ENCODE assay signal across 17 cellular contexts in the genomic region with DNA sequence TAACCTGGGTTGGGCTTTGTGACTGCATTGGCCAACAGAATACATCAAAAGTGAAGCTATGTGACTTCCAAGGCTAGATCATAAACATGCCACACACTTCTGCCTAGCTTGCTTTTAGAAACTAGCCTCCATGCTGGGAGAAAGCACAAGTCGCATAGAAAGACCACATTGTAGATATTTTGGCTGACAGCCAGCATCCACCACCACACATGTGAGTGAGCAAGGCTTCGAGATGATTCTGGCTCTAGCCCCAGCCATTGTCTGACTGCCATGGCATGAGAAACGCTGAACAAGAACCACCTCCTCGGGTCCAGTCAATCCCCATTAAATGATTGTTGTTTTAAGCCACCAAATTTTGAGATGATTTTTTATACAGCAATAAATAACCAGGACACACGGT. TPM values are rescaled to one million over a fixed set of nuclear protein-coding genes. Genes with fewer than 3 reads are reported as not detected.
DNase-seq lines count a peak whose midpoint lies in the region; ATAC-seq and TF ChIP-seq lines count a peak whose summit lies in the region.
"Had no signal": no experiment of that assay in that cellular context is flagged by ENCODE, and none has a peak within 500 bp of the region (broad histone marks: within the 10 kb centered on the region; RNA-seq: fewer than 3 reads in every experiment).

No MANE protein-coding gene starts in this region.

- H3K27me3 ChIP-seq in A673 (replicated peaks; ENCODE audit: insufficient read depth, low read depth, low read length, poor library complexity) (no peaks in the 10 kb centered on the region), Peyer's patch (no peaks in the 10 kb centered on the region)
- H3K27me3 ChIP-seq: BLaER1 treated with 17β-estradiol and CSF1 and Interleukin-3, amounts not matched to agents 10 nM and 100 nM had no signal

- no peak for TF ChIP-seq CTCF in A673 (conservative IDR thresholded peaks at IDR 0.05; ENCODE audit: low read depth, low read length)
- no peak for TF ChIP-seq CTCF in fibroblast of pulmonary artery (IDR thresholded peaks at IDR 0.05; ENCODE audit: low read length, missing control alignments)
- TF ChIP-seq CTCF in Peyer's patch (IDR thresholded peaks at IDR 0.05): no peak

- no peaks in the 10 kb centered on the region for H3K27me3 Mint-ChIP-seq in activated CD4-positive, alpha-beta T cell treated with anti-CD3 and anti-CD28 coated beads for 36 hours
- H3K27me3 Mint-ChIP-seq: stimulated activated naive CD8-positive, alpha-beta T cell treated with anti-CD3 and anti-CD28 coated beads, Interleukin-15, Interleukin-2, amounts not matched to agents 100 ng/mL and 50 ng/mL, for 24 hours had no signal

- intact Hi-C loops in A673 (cut with micrococcal nuclease; ENCODE audit: unreplicated experiment): no loop called here
- intact Hi-C loops in activated CD4-positive, alpha-beta T cell treated with anti-CD3 and anti-CD28 coated beads for 36 hours (cut with DNase I, micrococcal nuclease): no loop called here

- CTCF ChIA-PET in A673 (lab: Charles Lee): no interaction called here
- CTCF ChIA-PET in activated CD4-positive, alpha-beta T cell treated with anti-CD3 and anti-CD28 coated beads for 36 hours (lab: Charles Lee): interaction anchor here (0.6 to 0.7 kb wide), 2 partner anchors 180 to 569 kb away, joined by 3 read pairs; no protein-coding TSS in a partner anchor

- H3K4me1 ChIP-seq in A673 (ENCODE audit: insufficient read depth, low read length, poor library complexity, severe bottlenecking): no peaks in the 10 kb centered on the region
- peaks cover 0 to 27% (median 6%) of the 10 kb centered on the region in 4 donors for H3K4me1 ChIP-seq in Peyer's patch

- POLR2A ChIA-PET in A673 (lab: Charles Lee; ENCODE audit: low non-redundant PET): no interaction called here
- POLR2A ChIA-PET in activated CD4-positive, alpha-beta T cell treated with anti-CD3 and anti-CD28 coated beads for 36 hours (lab: Charles Lee): no interaction called here

- H3K9me3 Mint-ChIP-seq in activated CD4-positive, alpha-beta T cell treated with anti-CD3 and anti-CD28 coated beads for 36 hours (ENCODE audit: low read depth): no peaks in the 10 kb centered on the region
- H3K9me3 Mint-ChIP-seq: activated T-helper 2 cell treated with anti-CD3 and anti-CD28 coated beads, Interferon-gamma antibody, Interleukin-2, Interleukin-4, amounts not matched to agents 10 μg/mL and 5 μg/mL and 100 μg/mL, durations not matched to agents 14 hours and 24 hours and 36 hours; stimulated activated naive CD8-positive, alpha-beta T cell treated with anti-CD3 and anti-CD28 coated beads, Interleukin-15, Interleukin-2, amounts not matched to agents 100 ng/mL and 50 ng/mL, for 24 hours had no signal

- no peak overlapping the region for H3K27ac ChIP-seq in A673 (ENCODE audit: low read depth, low read length, poor library complexity, severe bottlenecking)
- no peak overlapping the region for H3K27ac ChIP-seq in SK-N-MC
- no peak overlapping the region for H3K27ac ChIP-seq in Peyer's patch
- H3K27ac ChIP-seq: BLaER1 treated with 17β-estradiol and CSF1 and Interleukin-3, amounts not matched to agents 10 nM and 100 nM; epithelial cell of prostate had no signal

- H3K4me3 Mint-ChIP-seq in activated CD4-positive, alpha-beta T cell treated with anti-CD3 and anti-CD28 coated beads for 36 hours: no peak overlapping the region
- H3K4me3 Mint-ChIP-seq: IgD-negative memory B cell; stimulated activated naive CD8-positive, alpha-beta T cell treated with anti-CD3 and anti-CD28 coated beads, Interleukin-15, Interleukin-2, amounts not matched to agents 100 ng/mL and 50 ng/mL, for 24 hours had no signal

- peak; percentile 25 for DNase-seq in A673 (ENCODE audit: low spot score)
- peak; percentile 49 for DNase-seq in ELR (ENCODE audit: low read depth)
- peak; percentile 18 for DNase-seq in SK-N-MC (ENCODE audit: low read depth, low spot score)
- DNase-seq in fibroblast of pulmonary artery (ENCODE audit: low read depth): peak; percentile 90
- DNase-seq in Peyer's patch: no peak
- no peak for DNase-seq in activated CD4-positive, alpha-beta T cell treated with anti-CD3 and anti-CD28 coated beads for 36 hours
- DNase-seq in SK-N-DZ (ENCODE audit: low spot score): no peak
- DNase-seq: GF-D8, mucosa of descending colon, NCI-H526 treated with DMSO at 0.1 percent for 48 hours, T-helper 1 cell had no signal

- no TSS peak for BruUV-seq in A673 (replicated peaks; lab: Mats Ljungman, UMichigan)

- no peaks in the 10 kb centered on the region for H3K36me3 Mint-ChIP-seq in activated CD4-positive, alpha-beta T cell treated with anti-CD3 and anti-CD28 coated beads for 36 hours (ENCODE audit: low read depth)
- H3K36me3 Mint-ChIP-seq: IgD-negative memory B cell had no signal

- no peaks in the 10 kb centered on the region for H3K36me3 ChIP-seq in A673 (ENCODE audit: insufficient read depth, low read length, poor library complexity, severe bottlenecking)
- H3K36me3 ChIP-seq in SK-N-MC (ENCODE audit: insufficient read depth, low read length): no peaks in the 10 kb centered on the region
- no peaks in the 10 kb centered on the region for H3K36me3 ChIP-seq in Peyer's patch
- H3K36me3 ChIP-seq: BLaER1 treated with 17β-estradiol and CSF1 and Interleukin-3, amounts not matched to agents 10 nM and 100 nM had no signal

- H3K4me3 ChIP-seq in A673 (ENCODE audit: low read depth, low read length, poor library complexity, severe bottlenecking) (no peak overlapping the region), SK-N-MC (no peak overlapping the region), fibroblast of pulmonary artery (replicated peaks; ENCODE audit: low read depth, low read length) (no peak overlapping the region), Peyer's patch (no peak overlapping the region)
- H3K4me3 ChIP-seq: BLaER1 treated with 17β-estradiol and CSF1 and Interleukin-3, amounts not matched to agents 10 nM and 100 nM; mucosa of descending colon had no signal

- H3K4me1 Mint-ChIP-seq in activated CD4-positive, alpha-beta T cell treated with anti-CD3 and anti-CD28 coated beads for 36 hours: no peaks in the 10 kb centered on the region

- TF ChIP-seq POLR2A in Peyer's patch (IDR thresholded peaks at IDR 0.05): no peak

- ATAC-seq in activated CD4-positive, alpha-beta T cell treated with anti-CD3 and anti-CD28 coated beads for 36 hours: no peak
- ATAC-seq in GM21390 (IDR thresholded peaks at IDR 0.05; ENCODE audit: unreplicated experiment): no peak
- ATAC-seq: mucosa of descending colon had no signal

- no peak overlapping the region for H3K27ac Mint-ChIP-seq in activated CD4-positive, alpha-beta T cell treated with anti-CD3 and anti-CD28 coated beads for 36 hours
- H3K27ac Mint-ChIP-seq: activated T-helper 2 cell treated with anti-CD3 and anti-CD28 coated beads, Interferon-gamma antibody, Interleukin-2, Interleukin-4, amounts not matched to agents 10 μg/mL and 5 μg/mL and 100 μg/mL, durations not matched to agents 14 hours and 24 hours and 36 hours; IgD-negative memory B cell; stimulated activated naive CD8-positive, alpha-beta T cell treated with anti-CD3 and anti-CD28 coated beads, Interleukin-15, Interleukin-2, amounts not matched to agents 100 ng/mL and 50 ng/mL, for 24 hours had no signal

- no peak overlapping the region for H3K9ac ChIP-seq in SK-N-MC (ENCODE audit: insufficient read length)
- H3K9ac ChIP-seq: BLaER1 treated with 17β-estradiol and CSF1 and Interleukin-3, amounts not matched to agents 10 nM and 100 nM had no signal

- no peaks in the 10 kb centered on the region for H3K9me3 ChIP-seq in A673 (ENCODE audit: low read depth, low read length, poor library complexity, severe bottlenecking)
- no peaks in the 10 kb centered on the region for H3K9me3 ChIP-seq in SK-N-MC (ENCODE audit: low read depth, low read length)
- H3K9me3 ChIP-seq in Peyer's patch: no peaks in the 10 kb centered on the region
- H3K9me3 ChIP-seq: BLaER1 treated with 17β-estradiol and CSF1 and Interleukin-3, amounts not matched to agents 10 nM and 100 nM; mucosa of descending colon had no signal

RNA-seq across cellular contexts. Expression of a gene that starts 45.6 kb away (rescaled TPM):
- total RNA-seq in A673 (2021) (477 and 520 TPM in 2 replicates), Peyer's patch (100 to 1,000 TPM; 354 to 708 (median 548) TPM)
- 100 to 1,000 TPM; 379 to 429 TPM for total RNA-seq in activated CD4-positive, alpha-beta T cell treated with anti-CD3 and anti-CD28 coated beads for 36 hours
- 1,110 and 1,253 TPM in 2 replicates for polyA plus RNA-seq in SK-N-DZ (2014; cell fraction: cytosol; rRNA removed)
- 583 and 964 TPM in 2 replicates for polyA plus RNA-seq in SK-N-DZ (2014; cell fraction: nucleus; rRNA removed)

Comparison
In these comparisons a context has a peak if more than half of its experiments do, and no peak if none do; other contexts are left out.
1. DNase-seq: peak in A673 (single experiment), ELR (single experiment), SK-N-MC (single experiment) and fibroblast of pulmonary artery (single experiment); none in Peyer's patch (0 of 3), activated CD4-positive, alpha-beta T cell treated with anti-CD3 and anti-CD28 coated beads for 36 hours (single experiment) and SK-N-DZ (single experiment).